In the genomic region with DNA sequence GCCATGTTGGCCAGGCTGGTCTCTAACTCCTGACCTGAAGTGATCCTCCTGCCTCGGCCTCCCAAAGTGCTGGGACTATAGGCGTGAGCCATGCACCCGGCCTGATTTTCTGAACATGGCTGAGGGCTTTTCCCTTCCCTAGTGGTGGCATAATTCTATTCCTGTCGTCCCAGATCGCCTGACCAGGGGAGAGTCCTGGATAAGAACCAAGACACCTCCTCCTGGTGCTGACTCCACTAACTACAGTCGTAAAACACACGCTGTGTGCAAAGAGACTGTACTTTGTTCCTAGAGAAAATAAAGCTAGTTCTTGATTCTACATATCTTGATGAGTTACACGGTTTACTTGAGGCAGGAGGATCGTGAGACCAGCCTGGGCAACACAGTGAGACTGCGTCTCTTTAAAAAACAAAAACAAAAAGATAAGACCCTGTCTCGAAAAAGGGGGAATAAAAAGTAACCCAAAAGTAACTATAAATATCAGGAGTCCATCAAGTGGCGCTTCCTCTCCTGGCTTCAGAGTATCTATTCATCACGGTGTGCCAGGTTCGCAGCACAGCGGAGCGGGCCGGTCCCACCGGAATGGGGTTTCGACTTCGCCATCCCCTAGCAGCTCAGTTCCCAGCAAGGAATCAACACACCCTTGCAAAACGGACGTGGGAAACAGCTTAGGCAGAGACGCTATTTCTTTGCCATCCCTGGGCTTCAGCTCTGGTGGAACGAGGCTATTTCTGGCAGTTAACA, we compare ENCODE assay signal across 1 cellular context.
TF ChIP-seq lines count a peak whose summit lies in the region.

No MANE protein-coding gene starts in this region.

TF ChIP-seq in K562, 482 proteins besides CTCF, POLR2A, EP300 and RAD21 (continued from another document):
- TF ChIP-seq, protein P1, sequence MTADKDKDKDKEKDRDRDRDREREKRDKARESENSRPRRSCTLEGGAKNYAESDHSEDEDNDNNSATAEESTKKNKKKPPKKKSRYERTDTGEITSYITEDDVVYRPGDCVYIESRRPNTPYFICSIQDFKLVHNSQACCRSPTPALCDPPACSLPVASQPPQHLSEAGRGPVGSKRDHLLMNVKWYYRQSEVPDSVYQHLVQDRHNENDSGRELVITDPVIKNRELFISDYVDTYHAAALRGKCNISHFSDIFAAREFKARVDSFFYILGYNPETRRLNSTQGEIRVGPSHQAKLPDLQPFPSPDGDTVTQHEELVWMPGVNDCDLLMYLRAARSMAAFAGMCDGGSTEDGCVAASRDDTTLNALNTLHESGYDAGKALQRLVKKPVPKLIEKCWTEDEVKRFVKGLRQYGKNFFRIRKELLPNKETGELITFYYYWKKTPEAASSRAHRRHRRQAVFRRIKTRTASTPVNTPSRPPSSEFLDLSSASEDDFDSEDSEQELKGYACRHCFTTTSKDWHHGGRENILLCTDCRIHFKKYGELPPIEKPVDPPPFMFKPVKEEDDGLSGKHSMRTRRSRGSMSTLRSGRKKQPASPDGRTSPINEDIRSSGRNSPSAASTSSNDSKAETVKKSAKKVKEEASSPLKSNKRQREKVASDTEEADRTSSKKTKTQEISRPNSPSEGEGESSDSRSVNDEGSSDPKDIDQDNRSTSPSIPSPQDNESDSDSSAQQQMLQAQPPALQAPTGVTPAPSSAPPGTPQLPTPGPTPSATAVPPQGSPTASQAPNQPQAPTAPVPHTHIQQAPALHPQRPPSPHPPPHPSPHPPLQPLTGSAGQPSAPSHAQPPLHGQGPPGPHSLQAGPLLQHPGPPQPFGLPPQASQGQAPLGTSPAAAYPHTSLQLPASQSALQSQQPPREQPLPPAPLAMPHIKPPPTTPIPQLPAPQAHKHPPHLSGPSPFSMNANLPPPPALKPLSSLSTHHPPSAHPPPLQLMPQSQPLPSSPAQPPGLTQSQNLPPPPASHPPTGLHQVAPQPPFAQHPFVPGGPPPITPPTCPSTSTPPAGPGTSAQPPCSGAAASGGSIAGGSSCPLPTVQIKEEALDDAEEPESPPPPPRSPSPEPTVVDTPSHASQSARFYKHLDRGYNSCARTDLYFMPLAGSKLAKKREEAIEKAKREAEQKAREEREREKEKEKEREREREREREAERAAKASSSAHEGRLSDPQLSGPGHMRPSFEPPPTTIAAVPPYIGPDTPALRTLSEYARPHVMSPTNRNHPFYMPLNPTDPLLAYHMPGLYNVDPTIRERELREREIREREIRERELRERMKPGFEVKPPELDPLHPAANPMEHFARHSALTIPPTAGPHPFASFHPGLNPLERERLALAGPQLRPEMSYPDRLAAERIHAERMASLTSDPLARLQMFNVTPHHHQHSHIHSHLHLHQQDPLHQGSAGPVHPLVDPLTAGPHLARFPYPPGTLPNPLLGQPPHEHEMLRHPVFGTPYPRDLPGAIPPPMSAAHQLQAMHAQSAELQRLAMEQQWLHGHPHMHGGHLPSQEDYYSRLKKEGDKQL (CRISPR knock-in tag; IDR thresholded peaks at IDR 0.05; ENCODE audit: borderline replicate concordance), result no peak
- TF ChIP-seq ZNF780A (CRISPR knock-in tag; IDR thresholded peaks at IDR 0.05) (no peak), CSDE1 (IDR thresholded peaks at IDR 0.05) (no peak), ARID1B (IDR thresholded peaks at IDR 0.05) (peak; percentile 15; the same call in 1 of the 2 replicates), THRAP3 (IDR thresholded peaks at IDR 0.05; ENCODE audit: borderline replicate concordance) (0 out of 2 replicates have a peak, but pooled peaks have one; percentile 59), ZKSCAN8 (CRISPR knock-in tag; IDR thresholded peaks at IDR 0.05) (0 out of 2 replicates have a peak, but pooled peaks have one; percentile 17), MIER1 (IDR thresholded peaks at IDR 0.05; ENCODE audit: low read depth) (peak; percentile 53; the same call in 1 of the 2 replicates), XRCC5 (IDR thresholded peaks at IDR 0.05; ENCODE audit: low read depth, low read length) (0 out of 2 replicates have a peak, but pooled peaks have one; percentile 7), NBN (IDR thresholded peaks at IDR 0.05; ENCODE audit: low read depth) (no peak), SP1 (CRISPR knock-in tag; IDR thresholded peaks at IDR 0.05) (peak; percentile 46; the same call in 1 of the 2 replicates), MEF2A (IDR thresholded peaks at IDR 0.05; ENCODE audit: control insufficient read depth, low read depth, low read length) (no peak), GTF2E2 (tag; IDR thresholded peaks at IDR 0.05) (0 out of 2 replicates have a peak, but pooled peaks have one; percentile 80)
- TF ChIP-seq, protein P2, sequence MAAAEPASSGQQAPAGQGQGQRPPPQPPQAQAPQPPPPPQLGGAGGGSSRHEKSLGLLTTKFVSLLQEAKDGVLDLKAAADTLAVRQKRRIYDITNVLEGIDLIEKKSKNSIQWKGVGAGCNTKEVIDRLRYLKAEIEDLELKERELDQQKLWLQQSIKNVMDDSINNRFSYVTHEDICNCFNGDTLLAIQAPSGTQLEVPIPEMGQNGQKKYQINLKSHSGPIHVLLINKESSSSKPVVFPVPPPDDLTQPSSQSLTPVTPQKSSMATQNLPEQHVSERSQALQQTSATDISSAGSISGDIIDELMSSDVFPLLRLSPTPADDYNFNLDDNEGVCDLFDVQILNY (CRISPR knock-in tag; IDR thresholded peaks at IDR 0.05), result 0 out of 2 replicates have a peak, but pooled peaks have one; percentile 38
- TF ChIP-seq, protein P3, sequence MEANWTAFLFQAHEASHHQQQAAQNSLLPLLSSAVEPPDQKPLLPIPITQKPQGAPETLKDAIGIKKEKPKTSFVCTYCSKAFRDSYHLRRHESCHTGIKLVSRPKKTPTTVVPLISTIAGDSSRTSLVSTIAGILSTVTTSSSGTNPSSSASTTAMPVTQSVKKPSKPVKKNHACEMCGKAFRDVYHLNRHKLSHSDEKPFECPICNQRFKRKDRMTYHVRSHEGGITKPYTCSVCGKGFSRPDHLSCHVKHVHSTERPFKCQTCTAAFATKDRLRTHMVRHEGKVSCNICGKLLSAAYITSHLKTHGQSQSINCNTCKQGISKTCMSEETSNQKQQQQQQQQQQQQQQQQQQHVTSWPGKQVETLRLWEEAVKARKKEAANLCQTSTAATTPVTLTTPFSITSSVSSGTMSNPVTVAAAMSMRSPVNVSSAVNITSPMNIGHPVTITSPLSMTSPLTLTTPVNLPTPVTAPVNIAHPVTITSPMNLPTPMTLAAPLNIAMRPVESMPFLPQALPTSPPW (CRISPR knock-in tag; IDR thresholded peaks at IDR 0.05), result peak; percentile 32; the same call in 1 of the 2 replicates
- TF ChIP-seq, protein P4, sequence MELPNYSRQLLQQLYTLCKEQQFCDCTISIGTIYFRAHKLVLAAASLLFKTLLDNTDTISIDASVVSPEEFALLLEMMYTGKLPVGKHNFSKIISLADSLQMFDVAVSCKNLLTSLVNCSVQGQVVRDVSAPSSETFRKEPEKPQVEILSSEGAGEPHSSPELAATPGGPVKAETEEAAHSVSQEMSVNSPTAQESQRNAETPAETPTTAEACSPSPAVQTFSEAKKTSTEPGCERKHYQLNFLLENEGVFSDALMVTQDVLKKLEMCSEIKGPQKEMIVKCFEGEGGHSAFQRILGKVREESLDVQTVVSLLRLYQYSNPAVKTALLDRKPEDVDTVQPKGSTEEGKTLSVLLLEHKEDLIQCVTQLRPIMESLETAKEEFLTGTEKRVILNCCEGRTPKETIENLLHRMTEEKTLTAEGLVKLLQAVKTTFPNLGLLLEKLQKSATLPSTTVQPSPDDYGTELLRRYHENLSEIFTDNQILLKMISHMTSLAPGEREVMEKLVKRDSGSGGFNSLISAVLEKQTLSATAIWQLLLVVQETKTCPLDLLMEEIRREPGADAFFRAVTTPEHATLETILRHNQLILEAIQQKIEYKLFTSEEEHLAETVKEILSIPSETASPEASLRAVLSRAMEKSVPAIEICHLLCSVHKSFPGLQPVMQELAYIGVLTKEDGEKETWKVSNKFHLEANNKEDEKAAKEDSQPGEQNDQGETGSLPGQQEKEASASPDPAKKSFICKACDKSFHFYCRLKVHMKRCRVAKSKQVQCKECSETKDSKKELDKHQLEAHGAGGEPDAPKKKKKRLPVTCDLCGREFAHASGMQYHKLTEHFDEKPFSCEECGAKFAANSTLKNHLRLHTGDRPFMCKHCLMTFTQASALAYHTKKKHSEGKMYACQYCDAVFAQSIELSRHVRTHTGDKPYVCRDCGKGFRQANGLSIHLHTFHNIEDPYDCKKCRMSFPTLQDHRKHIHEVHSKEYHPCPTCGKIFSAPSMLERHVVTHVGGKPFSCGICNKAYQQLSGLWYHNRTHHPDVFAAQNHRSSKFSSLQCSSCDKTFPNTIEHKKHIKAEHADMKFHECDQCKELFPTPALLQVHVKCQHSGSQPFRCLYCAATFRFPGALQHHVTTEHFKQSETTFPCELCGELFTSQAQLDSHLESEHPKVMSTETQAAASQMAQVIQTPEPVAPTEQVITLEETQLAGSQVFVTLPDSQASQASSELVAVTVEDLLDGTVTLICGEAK (IDR thresholded peaks at IDR 0.05), result peak; percentile 64
- TF ChIP-seq, protein P4 (CRISPR knock-in tag; IDR thresholded peaks at IDR 0.05), result no peak
